8 cellular contexts compared by ENCODE assay signal in genomic region chr10:77391605-77392235, GRCh38.
DNase-seq lines count a peak whose midpoint lies in the region; FAIRE-seq and TF ChIP-seq lines count a peak whose summit lies in the region.

No MANE protein-coding gene starts in this region.

- peak; percentile 87 for DNase-seq in AG10803 (ENCODE audit: low read depth)
- no peak for DNase-seq in GM12892 (ENCODE audit: insufficient read length)
- peak; percentile 73 to 76 for DNase-seq in NCI-H446 (lab: John Stamatoyannopoulos, UW)
- DNase-seq in hepatic stellate cell (ENCODE audit: low spot score), result peak; percentile 74
- DNase-seq in retina, result peak; percentile 74
- no peak for DNase-seq in activated CD4-positive, CD25-positive, alpha-beta regulatory T cell treated with anti-CD3 and anti-CD28 coated beads, Interleukin-2, amount 50 U/mL, for 72 hours
- DNase-seq in GDM1 (lab: John Stamatoyannopoulos, UW), result no peak

- TF ChIP-seq POLR2A in GM12892 (IDR thresholded peaks at IDR 0.05; ENCODE audit: low read depth, low read length), result no peak

- FAIRE-seq in GM12892 (lab: Jason Lieb, UNC), result peak; percentile 87

- H3K4me3 ChIP-seq in AG10803 (ENCODE audit: low read length), result peak overlapping the region; percentile 20

- peak; percentile 77 for TF ChIP-seq CTCF in AG10803 (conservative IDR thresholded peaks at IDR 0.05; ENCODE audit: low read length)

- peak overlapping the region; percentile 9 for H3K27ac ChIP-seq in angular gyrus (ENCODE audit: low read depth, low read length)

Comparison
In these comparisons a context has a peak if more than half of its experiments do, and no peak if none do; other contexts are left out.
1. DNase-seq: peak in AG10803 (single experiment), NCI-H446 (2 of 2), hepatic stellate cell (single experiment) and retina (single experiment); none in GM12892 (single experiment), activated CD4-positive, CD25-positive, alpha-beta regulatory T cell treated with anti-CD3 and anti-CD28 coated beads, Interleukin-2, amount 50 U/mL, for 72 hours (single experiment) and GDM1 (single experiment).